Comparison of ENCODE assay signal across 8 cellular contexts in the genomic region with DNA sequence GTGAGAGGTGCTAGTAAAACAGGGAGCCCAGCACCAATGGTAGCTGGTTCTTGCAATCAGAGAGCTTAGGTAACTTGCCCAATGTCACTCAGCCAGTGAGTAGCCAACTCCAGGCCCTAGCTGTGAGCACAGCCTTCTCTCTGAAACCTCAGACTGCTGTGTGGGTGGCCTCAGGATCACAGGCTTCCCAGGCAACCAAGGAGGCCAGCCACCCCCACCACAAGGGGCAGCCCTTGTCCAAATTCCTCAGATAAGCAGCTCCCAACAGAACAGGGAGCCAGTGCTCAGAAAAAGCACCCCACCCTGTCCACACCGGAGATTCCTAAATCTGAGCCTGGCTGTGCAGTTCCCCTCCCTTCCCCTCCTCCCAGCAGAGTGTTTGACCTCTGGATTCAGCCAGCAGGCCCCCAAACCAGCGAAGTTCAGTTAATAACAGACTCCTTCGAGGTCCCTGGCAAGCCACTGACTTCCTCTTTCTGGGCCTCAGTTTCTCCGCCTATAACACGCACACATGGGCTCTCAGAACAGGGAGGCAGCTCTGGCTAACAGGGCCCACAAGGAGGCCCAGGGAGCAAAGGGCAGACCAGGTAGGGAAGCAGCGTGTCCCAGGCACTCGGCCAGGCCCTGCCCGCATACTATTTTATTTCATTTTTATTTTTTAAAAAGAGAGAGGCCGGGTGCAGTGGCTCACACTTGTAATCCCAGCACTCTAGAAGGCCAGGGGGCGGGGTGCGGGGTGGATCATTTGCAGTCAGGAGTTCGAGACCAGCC. TPM values are rescaled to one million over a fixed set of nuclear protein-coding genes. Genes with fewer than 3 reads are reported as not detected.
DNase-seq lines count a peak whose midpoint lies in the region; TF ChIP-seq lines count a peak whose summit lies in the region.

No MANE protein-coding gene starts in this region.

- H3K9me3 Mint-ChIP-seq in mesothelial cell of epicardium = no peaks in the 10 kb centered on the region

- H3K4me1 ChIP-seq in OCI-LY7 (ENCODE audit: insufficient read depth, low read length, poor library complexity, severe bottlenecking) (peaks cover 68% of the 10 kb centered on the region), colonic mucosa (peaks cover 42% of the 10 kb centered on the region), vagina (peaks cover 80% of the 10 kb centered on the region)

- no peak overlapping the region for H2AFZ ChIP-seq in OCI-LY7 (ENCODE audit: low read length)

- peaks cover 60% of the 10 kb centered on the region for H3K4me1 Mint-ChIP-seq in mesothelial cell of epicardium

- BruUV-seq in OCI-LY7 (replicated peaks; lab: Mats Ljungman, UMichigan) = no TSS peak

- peaks cover 33% of the 10 kb centered on the region; the same call in 1 of the 2 replicates for H4K20me1 ChIP-seq in OCI-LY7 (ENCODE audit: insufficient read depth, low read length)

- H3K79me2 ChIP-seq in OCI-LY7 (ENCODE audit: insufficient read depth, low read depth, low read length) = peaks cover 84% of the 10 kb centered on the region

- H3K27ac Mint-ChIP-seq in mesothelial cell of epicardium = peak overlapping the region; percentile 75

- intact Hi-C loops in OCI-LY7 (cut with micrococcal nuclease; ENCODE audit: unreplicated experiment) (no loop called here), colonic mucosa (cut with DNase I) (no loop called here), vagina (cut with DNase I) (no loop called here)

- no peaks in the 10 kb centered on the region for H3K9me3 ChIP-seq in OCI-LY7 (ENCODE audit: low read length)
- H3K9me3 ChIP-seq in colonic mucosa = no peaks in the 10 kb centered on the region
- no peaks in the 10 kb centered on the region for H3K9me3 ChIP-seq in vagina

- peak overlapping the region; percentile 65 for H3K27ac ChIP-seq in OCI-LY7 (ENCODE audit: low read depth, low read length, poor library complexity, severe bottlenecking)
- peak overlapping the region; percentile 96 for H3K27ac ChIP-seq in colonic mucosa
- peak overlapping the region; percentile 96 for H3K27ac ChIP-seq in vagina

- DNase-seq in OCI-LY7 (ENCODE audit: low spot score) = no peak
- DNase-seq in colonic mucosa = peak; percentile 74
- DNase-seq in mesothelial cell of epicardium (ENCODE audit: low spot score in 2 of 2, unreplicated experiment in 2 of 2) = no peak
- peak in 1 of 2 donors; percentile 88 for DNase-seq in vagina (ENCODE audit: extremely low spot score in 2 of 2)
- DNase-seq in NCI-H1092 (lab: John Stamatoyannopoulos, UW) = no peak
- no peak for DNase-seq in NCI-H2107 (lab: John Stamatoyannopoulos, UW)
- DNase-seq in stimulated activated naive CD4-positive, alpha-beta T cell (lab: John Stamatoyannopoulos, UW) = no peak

- POLR2A ChIA-PET in OCI-LY7 (lab: Charles Lee) = interaction anchor here (0.5 to 1.4 kb wide), 7 partner anchors 18 to 310 kb away, joined by 3 to 5 read pairs (median 3); no protein-coding TSS in a partner anchor

- H3K4me2 ChIP-seq in OCI-LY7 (ENCODE audit: low read length) = peak overlapping the region; percentile 84

- no peak for TF ChIP-seq POLR2A in vagina (IDR thresholded peaks at IDR 0.05)

- CTCF ChIA-PET in OCI-LY7 (lab: Charles Lee; ENCODE audit: unreplicated experiment) = interaction anchor here (1.1 kb wide), 1 partner anchor 23 kb away, joined by 5 read pairs; no protein-coding TSS in a partner anchor

- H3K27me3 ChIP-seq in colonic mucosa (no peaks in the 10 kb centered on the region), vagina (no peaks in the 10 kb centered on the region)

- no peaks in the 10 kb centered on the region for H3K9me2 ChIP-seq in OCI-LY7 (ENCODE audit: insufficient read depth, low read length)

- H3K36me3 ChIP-seq in OCI-LY7 (ENCODE audit: insufficient read depth, low read length) (peaks cover 56% of the 10 kb centered on the region), colonic mucosa (no peaks in the 10 kb centered on the region), vagina (no peaks in the 10 kb centered on the region)

- peak overlapping the region; percentile 93 to 97 for H3K9ac ChIP-seq in colonic mucosa (ENCODE audit: low read depth in 2 of 2, low read length in 2 of 2)

- no peaks in the 10 kb centered on the region for H3K27me3 Mint-ChIP-seq in mesothelial cell of epicardium (ENCODE audit: low read depth)

- no peaks in the 10 kb centered on the region for H3K36me3 Mint-ChIP-seq in mesothelial cell of epicardium

- H3K4me3 ChIP-seq in OCI-LY7 (ENCODE audit: low read depth, low read length, poor library complexity, severe bottlenecking) (peak overlapping the region; percentile 80), colonic mucosa (peak overlapping the region; percentile 83), vagina (peak overlapping the region; percentile 78 to 95)

- H3K4me3 Mint-ChIP-seq in mesothelial cell of epicardium = peak overlapping the region; percentile 97

- TF ChIP-seq CTCF in GM12873 (IDR thresholded peaks at IDR 0.05; ENCODE audit: insufficient read depth, low read depth, low read length, missing control alignments) (peak; percentile 19), OCI-LY7 (conservative IDR thresholded peaks at IDR 0.05; ENCODE audit: low read length) (0 out of 2 replicates have a peak, but pooled peaks have one; percentile 25), colonic mucosa (IDR thresholded peaks at IDR 0.05) (no peak), mesothelial cell of epicardium (IDR thresholded peaks at IDR 0.05; ENCODE audit: unreplicated experiment) (no peak), vagina (IDR thresholded peaks at IDR 0.05) (no peak)

RNA-seq across cellular contexts. Expression of a gene that starts 2.7 kb away (rescaled TPM):
- 25.8 and 34.7 TPM in 2 replicates for total RNA-seq in OCI-LY7 (2014; rRNA removed; shearing (Covaris generic))
- 60.1 and 69.1 TPM in 2 replicates for total RNA-seq in OCI-LY7 (2022)
- total RNA-seq in colonic mucosa = 10 to 100 TPM; 72.2 to 95.9 TPM
- total RNA-seq in mesothelial cell of epicardium = 62.8 to 68.8 TPM (median 67.4 TPM) in 3 replicates
- 30.9 TPM for total RNA-seq in vagina

RNA-seq across cellular contexts. Expression of a gene that starts 40.4 kb away (rescaled TPM):
- 31.6 and 49.7 TPM in 2 replicates for total RNA-seq in OCI-LY7 (2014; rRNA removed; shearing (Covaris generic))
- 47.7 and 50.7 TPM in 2 replicates for total RNA-seq in OCI-LY7 (2022)
- 10 to 100 TPM; 25.7 to 38.9 TPM for total RNA-seq in colonic mucosa
- total RNA-seq in mesothelial cell of epicardium = 36.8 to 37.5 TPM (median 36.9 TPM) in 3 replicates
- total RNA-seq in vagina = 17.7 TPM

RNA-seq across cellular contexts. Expression of a gene that starts 47.5 kb away (rescaled TPM):
- total RNA-seq in OCI-LY7 (2014; rRNA removed; shearing (Covaris generic)) = 0.59 and 0.95 TPM in 2 replicates
- total RNA-seq in OCI-LY7 (2022) (4.4 and 4.6 TPM in 2 replicates), colonic mucosa (under 1 TPM; 0.85 to 0.89 TPM), mesothelial cell of epicardium (7.6 to 9.0 TPM (median 8.2 TPM) in 3 replicates), vagina (10.3 TPM)

Comparison
In these comparisons a context has a peak if more than half of its experiments do, and no peak if none do; other contexts are left out.
1. CTCF ChIP-seq: peak in GM12873 (single experiment) and OCI-LY7 (single experiment); none in colonic mucosa (single experiment), mesothelial cell of epicardium (single experiment) and vagina (0 of 3).
2. Peak in every context shown above with its lines, with median percentiles within 50 percentile points of each other: H3K27ac ChIP-seq and H3K4me3 ChIP-seq.